1 cellular context compared by ENCODE assay signal in genomic region chr10:56349611-56350010, GRCh38.
TF ChIP-seq lines count a peak whose summit lies in the region.

No MANE protein-coding gene starts in this region.

TF ChIP-seq in GM12878, 131 proteins besides CTCF, POLR2A, EP300 and RAD21 (continued from another document):
- TF ChIP-seq PKNOX1 (IDR thresholded peaks at IDR 0.05) = no peak
- TF ChIP-seq ZBTB33 (IDR thresholded peaks at IDR 0.05) = no peak
- no peak for TF ChIP-seq HDAC2 (IDR thresholded peaks at IDR 0.05)
- no peak for TF ChIP-seq ETV6 (conservative IDR thresholded peaks at IDR 0.05 in 1 of 2, IDR thresholded peaks at IDR 0.05 in 1 of 2; ENCODE audit: borderline replicate concordance in 1 of 2, low read depth in 1 of 2)
- TF ChIP-seq BCL11A (IDR thresholded peaks at IDR 0.05; ENCODE audit: low read depth, low read length) = no peak
- no peak for TF ChIP-seq CHD1 (IDR thresholded peaks at IDR 0.05; ENCODE audit: low read depth, low read length)
- no peak for TF ChIP-seq ZNF384 (IDR thresholded peaks at IDR 0.05; ENCODE audit: borderline replicate concordance, low read depth, low read length)
